ENCODE assay signal across 8 cellular contexts in the genomic region with DNA sequence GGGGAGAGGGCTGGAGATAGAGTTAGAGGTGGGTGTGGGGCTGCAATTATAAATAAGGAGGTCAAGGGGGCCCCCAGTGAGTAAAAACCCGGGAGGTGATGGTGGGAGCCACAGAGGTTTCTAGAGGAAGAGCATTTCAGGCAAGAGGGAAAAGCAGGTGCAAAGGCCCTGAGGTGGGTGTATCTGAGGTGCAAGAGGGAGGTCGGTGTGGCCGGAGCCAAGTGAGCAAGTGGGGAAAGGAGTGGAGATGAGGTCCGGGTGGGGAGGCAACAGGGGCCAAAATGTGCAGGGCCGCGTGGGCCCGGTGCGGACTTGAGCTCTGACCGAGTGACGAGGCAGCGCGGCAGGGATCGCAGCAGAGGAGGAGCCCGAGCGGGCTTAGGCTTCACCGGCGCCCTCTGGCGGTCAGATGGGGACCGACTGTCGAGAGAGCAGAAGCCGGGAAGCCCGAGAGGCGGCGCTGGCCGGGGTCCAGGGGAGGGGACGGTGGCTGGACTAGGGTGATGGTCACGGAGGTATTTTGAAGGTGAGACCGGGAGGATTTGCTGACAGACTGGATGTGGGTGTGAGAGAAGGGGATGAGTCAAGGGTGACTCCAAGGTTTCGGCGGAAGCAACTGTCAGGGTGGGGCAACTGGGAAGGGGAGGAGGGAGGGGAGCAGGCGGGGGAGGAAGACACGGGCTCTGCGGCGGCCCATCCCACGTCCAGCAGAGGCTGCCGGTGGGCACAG. TPM values are rescaled to one million over a fixed set of nuclear protein-coding genes. Genes with fewer than 3 reads are reported as not detected.
DNase-seq lines count a peak whose midpoint lies in the region; ATAC-seq, FAIRE-seq and TF ChIP-seq lines count a peak whose summit lies in the region.

No MANE protein-coding gene starts in this region.

- peaks cover 8% of the 10 kb centered on the region for H3K4me1 Mint-ChIP-seq in GM23338
- peaks cover 26% of the 10 kb centered on the region for H3K4me1 Mint-ChIP-seq in central memory CD8-positive, alpha-beta T cell

- H3K27me3 Mint-ChIP-seq in GM23338 (ENCODE audit: insufficient read depth, low read depth, poor library complexity), result peaks cover 36% of the 10 kb centered on the region
- H3K27me3 Mint-ChIP-seq in central memory CD8-positive, alpha-beta T cell, result peaks cover 8% of the 10 kb centered on the region

- H4K20me1 ChIP-seq in GM23338 (replicated peaks; ENCODE audit: insufficient read depth), result no peaks in the 10 kb centered on the region
- H4K20me1 ChIP-seq in keratinocyte (ENCODE audit: control insufficient read depth, extremely low read depth, insufficient read depth, low read length), result no peaks in the 10 kb centered on the region

- no peaks in the 10 kb centered on the region for H3K79me2 ChIP-seq in GM23338 (replicated peaks; ENCODE audit: insufficient read depth)
- H3K79me2 ChIP-seq in keratinocyte (ENCODE audit: control insufficient read depth, insufficient read depth, low read length), result no peaks in the 10 kb centered on the region

- H3K9ac ChIP-seq in keratinocyte (ENCODE audit: control insufficient read depth, extremely low read depth, insufficient read depth, low read length), result no peak overlapping the region

- H3K9me1 ChIP-seq in keratinocyte (ENCODE audit: control insufficient read depth, extremely low read depth, insufficient read depth, low read length), result no peaks in the 10 kb centered on the region

- H3K27ac ChIP-seq in GM23338 (ENCODE audit: low read depth) (no peak overlapping the region), keratinocyte (ENCODE audit: control insufficient read depth, insufficient read depth, low read length) (no peak overlapping the region)

- ATAC-seq in GM23338 (peak; percentile 82), GM18909 (IDR thresholded peaks at IDR 0.05; ENCODE audit: poor library complexity, unreplicated experiment) (no peak)
- peak; percentile 86 for ATAC-seq in activated CD4-positive, CD25-positive, alpha-beta regulatory T cell treated with anti-CD3 and anti-CD28 coated beads, Interleukin-2, amount 50 U/mL, for 24 hours
- ATAC-seq in central memory CD8-positive, alpha-beta T cell (replicated peaks; ENCODE audit: extremely low read depth, poor library complexity, severe bottlenecking), result peak; percentile 83

- H2AFZ ChIP-seq in GM23338 (peak overlapping the region; percentile 99), keratinocyte (ENCODE audit: control insufficient read depth, low read length) (peak overlapping the region; percentile 89)

- DNase-seq in AG04449 (ENCODE audit: low read depth, low spot score), result no peak
- peak; percentile 97 for DNase-seq in GM23338 (ENCODE audit: low spot score)
- DNase-seq in NCI-H2227 treated with DMSO at 0.1 percent for 48 hours (lab: John Stamatoyannopoulos, UW), result peak; percentile 35
- peak; percentile 77 to 91 for DNase-seq in central memory CD8-positive, alpha-beta T cell (ENCODE audit: low spot score in 2 of 2)
- peak; percentile 92 for DNase-seq in keratinocyte (ENCODE audit: low read depth, low spot score)
- DNase-seq in stimulated activated CD4-positive, alpha-beta T cell treated with anti-CD3 and anti-CD28 coated beads, Interleukin-15, amount 100 ng/mL, for 1 hour (ENCODE audit: low read depth in 1 of 2, low spot score in 1 of 2), result peak; percentile 74 to 78

- H3K4me2 ChIP-seq in GM23338, result peak overlapping the region; percentile 81
- H3K4me2 ChIP-seq in keratinocyte (ENCODE audit: control insufficient read depth, extremely low read depth, insufficient read depth, low read depth, low read length), result peak overlapping the region; percentile 77

- CTCF ChIA-PET in AG04449 (lab: Yijun Ruan, JAX), result interaction anchor here (0.6 to 12.9 kb wide), 48 partner anchors 8 to 324 kb away, joined by 3 to 405 read pairs (median 4); a partner anchor contains a TSS

- no peaks in the 10 kb centered on the region for H3K27me3 ChIP-seq in GM23338 (ENCODE audit: insufficient read depth)
- no peaks in the 10 kb centered on the region for H3K27me3 ChIP-seq in keratinocyte (ENCODE audit: control insufficient read depth, extremely low read depth, insufficient read depth, low read length)

- peak; percentile 43 for FAIRE-seq in keratinocyte (lab: Jason Lieb, UNC)

- H3K9me3 Mint-ChIP-seq in GM23338, result peaks cover 2% of the 10 kb centered on the region
- H3K9me3 Mint-ChIP-seq in central memory CD8-positive, alpha-beta T cell, result no peaks in the 10 kb centered on the region

- H3K36me3 ChIP-seq in GM23338 (ENCODE audit: insufficient read depth), result no peaks in the 10 kb centered on the region
- H3K36me3 ChIP-seq in keratinocyte (ENCODE audit: control insufficient read depth in 2 of 2, extremely low read depth in 1 of 2, insufficient read depth in 2 of 2, low read length in 2 of 2), result no peaks in the 10 kb centered on the region

- H3F3A ChIP-seq in GM23338 (replicated peaks; ENCODE audit: low read depth), result no peaks in the 10 kb centered on the region

- POLR2A ChIA-PET in AG04449 (lab: Yijun Ruan, JAX), result interaction anchor here (1.0 kb wide), 1 partner anchor 30 kb away, joined by 4 read pairs; a partner anchor contains a TSS

- H3K4me1 ChIP-seq in GM23338 (ENCODE audit: insufficient read depth) (no peaks in the 10 kb centered on the region), keratinocyte (ENCODE audit: control insufficient read depth, extremely low read depth, insufficient read depth, low read length) (peaks cover 14% of the 10 kb centered on the region)

- no peak overlapping the region for H3K27ac Mint-ChIP-seq in GM23338
- peak overlapping the region; percentile 49 for H3K27ac Mint-ChIP-seq in central memory CD8-positive, alpha-beta T cell (ENCODE audit: low read depth)

- H3K9me2 ChIP-seq in GM23338 (ENCODE audit: insufficient read depth), result no peaks in the 10 kb centered on the region

- TF ChIP-seq CTCF in AG04449 (IDR thresholded peaks at IDR 0.05; ENCODE audit: insufficient read depth, low read length, missing control alignments) (peak; percentile 99), GM23338 (conservative IDR thresholded peaks at IDR 0.05; ENCODE audit: low read depth in 2 of 2) (peak; percentile 85 to 94), keratinocyte (optimal IDR thresholded peaks at IDR 0.05 in 1 of 3, IDR thresholded peaks at IDR 0.05 in 1 of 3, conservative IDR thresholded peaks at IDR 0.05 in 1 of 3; ENCODE audit: extremely low read depth in 1 of 3, insufficient read depth in 2 of 3, low read length in 3 of 3) (peak; percentile 83 to 98 (median 92))

- no peaks in the 10 kb centered on the region for H3K36me3 Mint-ChIP-seq in GM23338 (ENCODE audit: low read depth)
- H3K36me3 Mint-ChIP-seq in central memory CD8-positive, alpha-beta T cell (ENCODE audit: insufficient read depth), result peaks cover 3% of the 10 kb centered on the region

- dilution Hi-C loops in keratinocyte (cut with MboI; ENCODE audit: extremely low pct_ligation_motif_present, low sequenced_read_pairs), result no loop called here

- H3K9me3 ChIP-seq in keratinocyte (ENCODE audit: control insufficient read depth, low read depth, low read length), result no peaks in the 10 kb centered on the region

- peak overlapping the region; percentile 69 for H3K4me3 Mint-ChIP-seq in GM23338
- H3K4me3 Mint-ChIP-seq in central memory CD8-positive, alpha-beta T cell, result peak overlapping the region; percentile 78

- peak overlapping the region; percentile 61 for H3K4me3 ChIP-seq in AG04449 (ENCODE audit: low read depth, low read length)
- H3K4me3 ChIP-seq in GM23338, result peak overlapping the region; percentile 61
- H3K4me3 ChIP-seq in keratinocyte (ENCODE audit: control insufficient read depth in 2 of 3, extremely low read depth in 1 of 3, insufficient read depth in 2 of 3, low read depth in 1 of 3, low read length in 3 of 3), result peak overlapping the region in 1 of 3 experiments; percentile 20

RNA-seq across cellular contexts. Expression of a gene that starts 17.7 kb away (rescaled TPM):
- total RNA-seq in GM23338 (2014; rRNA removed; shearing (Covaris generic)), result not detected in 2 replicates
- polyA plus RNA-seq in GM23338 (2016; fragmentation: Nextera tagmentation; extraction: Ambion mirVana) (not detected in 2 replicates), keratinocyte (0.08 TPM in 1 of 3 replicates, not detected in the others)
- 0.65 TPM for polyA plus RNA-seq in keratinocyte (2011; ENCODE audit: low read depth)
- not detected in 2 replicates for polyA plus RNA-seq in keratinocyte (2011; cell fraction: cytosol; rRNA removed)
- not detected in 2 replicates for polyA plus RNA-seq in keratinocyte (2011; cell fraction: nucleus; rRNA removed)
- polyA plus RNA-seq in keratinocyte (2012; ENCODE audit: low replicate concordance), result 2.1 TPM in 1 of 2 replicates, not detected in the other
- not detected in 3 replicates for polyA minus RNA-seq in keratinocyte
- polyA minus RNA-seq in keratinocyte (2011; cell fraction: cytosol; rRNA and poly(A)+ RNA removed), result not detected
- polyA minus RNA-seq in keratinocyte (2011; cell fraction: nucleus; rRNA and poly(A)+ RNA removed), result not detected in 2 replicates

RNA-seq across cellular contexts. Expression of a gene that starts 26.0 kb away (rescaled TPM):
- total RNA-seq in GM23338 (2014; rRNA removed; shearing (Covaris generic)), result 2.3 and 4.5 TPM in 2 replicates
- polyA plus RNA-seq in GM23338 (2016; fragmentation: Nextera tagmentation; extraction: Ambion mirVana) (0.90 and 1.0 TPM in 2 replicates), keratinocyte (0.06 to 0.31 TPM (median 0.17 TPM) in 3 replicates)
- polyA plus RNA-seq in keratinocyte (2011; ENCODE audit: low read depth), result 0.56 TPM
- polyA plus RNA-seq in keratinocyte (2011; cell fraction: cytosol; rRNA removed), result 0.10 TPM in 1 of 2 replicates, not detected in the other
- 0.31 and 0.47 TPM in 2 replicates for polyA plus RNA-seq in keratinocyte (2011; cell fraction: nucleus; rRNA removed)
- polyA plus RNA-seq in keratinocyte (2012; ENCODE audit: low replicate concordance), result 0.32 and 0.85 TPM in 2 replicates
- 2.7 TPM in 1 of 3 replicates, not detected in the others for polyA minus RNA-seq in keratinocyte
- not detected for polyA minus RNA-seq in keratinocyte (2011; cell fraction: cytosol; rRNA and poly(A)+ RNA removed)
- 0.84 and 0.93 TPM in 2 replicates for polyA minus RNA-seq in keratinocyte (2011; cell fraction: nucleus; rRNA and poly(A)+ RNA removed)

RNA-seq across cellular contexts. Expression of a gene that starts 30.1 kb away (rescaled TPM):
- 1,660 and 1,898 TPM in 2 replicates for total RNA-seq in GM23338 (2014; rRNA removed; shearing (Covaris generic))
- polyA plus RNA-seq in GM23338 (2016; fragmentation: Nextera tagmentation; extraction: Ambion mirVana), result 2,011 and 2,172 TPM in 2 replicates
- 1,010 to 1,534 TPM (median 1,015 TPM) in 3 replicates for polyA plus RNA-seq in keratinocyte
- polyA plus RNA-seq in keratinocyte (2011; ENCODE audit: low read depth), result 166 TPM
- 744 and 1,244 TPM in 2 replicates for polyA plus RNA-seq in keratinocyte (2011; cell fraction: cytosol; rRNA removed)
- polyA plus RNA-seq in keratinocyte (2011; cell fraction: nucleus; rRNA removed), result 365 and 473 TPM in 2 replicates
- polyA plus RNA-seq in keratinocyte (2012; ENCODE audit: low replicate concordance), result 1,466 and 2,372 TPM in 2 replicates
- polyA minus RNA-seq in keratinocyte, result 491 to 622 TPM (median 599 TPM) in 3 replicates
- polyA minus RNA-seq in keratinocyte (2011; cell fraction: cytosol; rRNA and poly(A)+ RNA removed), result 1,163 TPM
- polyA minus RNA-seq in keratinocyte (2011; cell fraction: nucleus; rRNA and poly(A)+ RNA removed), result 177 and 212 TPM in 2 replicates

RNA-seq across cellular contexts. Expression of a gene that starts 30.5 kb away (rescaled TPM):
- total RNA-seq in GM23338 (2014; rRNA removed; shearing (Covaris generic)), result 39.8 and 50.3 TPM in 2 replicates
- polyA plus RNA-seq in GM23338 (2016; fragmentation: Nextera tagmentation; extraction: Ambion mirVana), result 18.3 TPM in 2 replicates
- 2.8 to 3.8 TPM (median 3.4 TPM) in 3 replicates for polyA plus RNA-seq in keratinocyte
- polyA plus RNA-seq in keratinocyte (2011; ENCODE audit: low read depth), result 1.1 TPM
- polyA plus RNA-seq in keratinocyte (2011; cell fraction: cytosol; rRNA removed), result 1.6 and 4.5 TPM in 2 replicates
- polyA plus RNA-seq in keratinocyte (2011; cell fraction: nucleus; rRNA removed), result 8.2 and 10.9 TPM in 2 replicates
- 2.2 and 6.7 TPM in 2 replicates for polyA plus RNA-seq in keratinocyte (2012; ENCODE audit: low replicate concordance)
- 4.0 to 7.1 TPM (median 4.4 TPM) in 3 replicates for polyA minus RNA-seq in keratinocyte
- polyA minus RNA-seq in keratinocyte (2011; cell fraction: cytosol; rRNA and poly(A)+ RNA removed), result 5.8 TPM
- 5.1 and 5.2 TPM in 2 replicates for polyA minus RNA-seq in keratinocyte (2011; cell fraction: nucleus; rRNA and poly(A)+ RNA removed)

RNA-seq across cellular contexts. Expression of a gene that starts 36.9 kb away (rescaled TPM):
- total RNA-seq in GM23338 (2014; rRNA removed; shearing (Covaris generic)), result 1.3 TPM in 1 of 2 replicates, not detected in the other
- polyA plus RNA-seq in GM23338 (2016; fragmentation: Nextera tagmentation; extraction: Ambion mirVana) (2.3 and 2.5 TPM in 2 replicates), keratinocyte (6.0 to 10.2 TPM (median 8.9 TPM) in 3 replicates)
- 92.9 TPM for polyA plus RNA-seq in keratinocyte (2011; ENCODE audit: low read depth)
- polyA plus RNA-seq in keratinocyte (2011; cell fraction: cytosol; rRNA removed), result 9.9 and 11.2 TPM in 2 replicates
- polyA plus RNA-seq in keratinocyte (2011; cell fraction: nucleus; rRNA removed), result 6.5 and 6.7 TPM in 2 replicates
- polyA plus RNA-seq in keratinocyte (2012; ENCODE audit: low replicate concordance), result 12.1 and 225 TPM in 2 replicates
- polyA minus RNA-seq in keratinocyte, result 5.1 to 11.3 TPM (median 10.8 TPM) in 3 replicates
- 8.8 TPM for polyA minus RNA-seq in keratinocyte (2011; cell fraction: cytosol; rRNA and poly(A)+ RNA removed)
- polyA minus RNA-seq in keratinocyte (2011; cell fraction: nucleus; rRNA and poly(A)+ RNA removed), result 5.5 and 6.4 TPM in 2 replicates
